Comparison of ENCODE assay signal across 17 cellular contexts in genomic region chr12:47718531-47718930, GRCh38. TPM values are rescaled to one million over a fixed set of nuclear protein-coding genes. Genes with fewer than 3 reads are reported as not detected.
DNase-seq lines count a peak whose midpoint lies in the region; ATAC-seq and TF ChIP-seq lines count a peak whose summit lies in the region.
"Had no signal": no experiment of that assay in that cellular context is flagged by ENCODE, and none has a peak within 500 bp of the region (broad histone marks: within the 10 kb centered on the region; RNA-seq: fewer than 3 reads in every experiment).

No MANE protein-coding gene starts in this region.

- TF ChIP-seq POLR2A in heart left ventricle (IDR thresholded peaks at IDR 0.05) (no peak), esophagus muscularis mucosa (IDR thresholded peaks at IDR 0.05; ENCODE audit: low read depth) (no peak), uterus (IDR thresholded peaks at IDR 0.05) (no peak)

- intact Hi-C loops in heart left ventricle (cut with DNase I) (loop anchor here in 7 of 10 donors (2.0 to 10.0 kb wide), 7 partner anchors 16 to 246 kb away; partner anchors contain the start of genes TMEM106C (in 2 of the 7) and RAPGEF3 (in 1 of the 7)), Right ventricle myocardium superior (cut with DNase I) (no loop called here), esophagus muscularis mucosa (cut with DNase I) (loop anchor here (5.0 to 10.0 kb wide), 3 partner anchors 39 to 246 kb away; partner anchors contain the start of genes RAPGEF3 and TMEM106C), uterus (cut with DNase I; ENCODE audit: low total_unique reads) (loop anchor here (5.0 to 10.0 kb wide), 2 partner anchors 59 to 116 kb away; no protein-coding TSS in a partner anchor)

- no peaks in the 10 kb centered on the region for H3K27me3 ChIP-seq in heart left ventricle
- H3K27me3 ChIP-seq in esophagus muscularis mucosa, result no peaks in the 10 kb centered on the region
- no peaks in the 10 kb centered on the region for H3K27me3 ChIP-seq in rectal smooth muscle tissue (ENCODE audit: control insufficient read depth, insufficient read depth, low read length)
- no peaks in the 10 kb centered on the region for H3K27me3 ChIP-seq in uterus

- ATAC-seq in heart left ventricle (no peak), Right ventricle myocardium superior (ENCODE audit: poor library complexity) (no peak)

- 46 to 67% (median 60%) methylated on average over 1 of the region's 1 CpG for WGBS in heart left ventricle, 4 donors
- WGBS in esophagus muscularis mucosa, result 76% methylated on average over 1 of the region's 1 CpG

- TF ChIP-seq EP300 in esophagus muscularis mucosa (IDR thresholded peaks at IDR 0.05), result no peak

- H3K9ac ChIP-seq in rectal smooth muscle tissue (ENCODE audit: low read length), result no peak overlapping the region

- peak in 1 of 5 donors; percentile 2 for DNase-seq in heart left ventricle
- no peak for DNase-seq in Right ventricle myocardium superior
- peak; percentile 89 for DNase-seq in esophagus muscularis mucosa (ENCODE audit: extremely low spot score)
- DNase-seq in uterus, result no peak
- DNase-seq in dedifferentiated amniotic fluid mesenchymal stem cell (ENCODE audit: extremely low spot score), result no peak
- no peak for DNase-seq in NCI-H2029 (lab: John Stamatoyannopoulos, UW)
- DNase-seq in NCI-H226, result no peak
- DNase-seq: Caco-2; effector CD4-positive, alpha-beta T cell; midbrain; NCI-H1105; small intestine had no signal

- H3K4me1 ChIP-seq in heart left ventricle (peaks cover 7 to 56% (median 45%) of the 10 kb centered on the region in 12 donors), esophagus muscularis mucosa (peaks cover 46 to 66% (median 56%) of the 10 kb centered on the region in 4 donors), rectal smooth muscle tissue (ENCODE audit: control insufficient read depth, insufficient read depth, low read length) (peaks cover 22% of the 10 kb centered on the region), uterus (peaks cover 3 to 5% of the 10 kb centered on the region in 2 donors)

- peaks cover 0 to 6% (median 0%) of the 10 kb centered on the region in 9 donors for H3K36me3 ChIP-seq in heart left ventricle
- peaks cover 0 to 6% (median 0%) of the 10 kb centered on the region in 4 donors for H3K36me3 ChIP-seq in esophagus muscularis mucosa
- no peaks in the 10 kb centered on the region for H3K36me3 ChIP-seq in rectal smooth muscle tissue (ENCODE audit: control insufficient read depth, insufficient read depth, low read length)
- no peaks in the 10 kb centered on the region for H3K36me3 ChIP-seq in uterus

- H3K9me3 ChIP-seq in heart left ventricle (no peaks in the 10 kb centered on the region), esophagus muscularis mucosa (no peaks in the 10 kb centered on the region), uterus (no peaks in the 10 kb centered on the region)
- H3K9me3 ChIP-seq: Caco-2 had no signal

- TF ChIP-seq CTCF in heart left ventricle (IDR thresholded peaks at IDR 0.05) (no peak), esophagus muscularis mucosa (IDR thresholded peaks at IDR 0.05) (no peak), uterus (IDR thresholded peaks at IDR 0.05) (no peak)

- H3K27ac ChIP-seq in heart left ventricle (peak overlapping the region; percentile 80 to 96 (median 94)), esophagus muscularis mucosa (replicated peaks in 1 of 4) (peak overlapping the region; percentile 80 to 86 (median 82)), rectal smooth muscle tissue (ENCODE audit: low read depth, low read length) (peak overlapping the region; percentile 81), uterus (peak overlapping the region; percentile 86 to 93)
- H3K27ac ChIP-seq: HL-60 had no signal

- no peak overlapping the region for H3K4me3 ChIP-seq in heart left ventricle
- no peak overlapping the region for H3K4me3 ChIP-seq in esophagus muscularis mucosa
- H3K4me3 ChIP-seq in rectal smooth muscle tissue (ENCODE audit: low read length), result no peak overlapping the region
- no peak overlapping the region for H3K4me3 ChIP-seq in uterus
- H3K4me3 ChIP-seq: GM12878, K562 had no signal

RNA-seq across cellular contexts. Expression of gene ENDOU, which starts 6.8 kb away (rescaled TPM):
- total RNA-seq in heart left ventricle (1 to 10 TPM in 1 of 9 donors, under 1 TPM in 4, not detected in 4; 0.12 to 2.5 (median 0.27) TPM), Right ventricle myocardium superior (0.11 TPM), esophagus muscularis mucosa (1 to 10 TPM in 1 of 4 donors, under 1 TPM in 1, not detected in 2; 0.39 to 2.0 TPM), uterus (under 1 TPM in 2 of 4 donors, not detected in 2; 0.28 to 0.64 TPM)
- under 1 TPM; 0.08 to 0.42 TPM for polyA plus RNA-seq in heart left ventricle
- total RNA-seq: activated T-helper 1 cell treated with anti-CD3 and anti-CD28 coated beads, Interleukin-12 subunit alpha, Interleukin-12 subunit beta, Interleukin-2, Interleukin-4 antibody, amounts not matched to agents 30 ng/mL and 10 ng/mL and 1 ng/mL, durations not matched to agents 14 hours and 24 hours and 36 hours; K562 had no signal

RNA-seq across cellular contexts. Expression of gene RPAP3, which starts 12.7 kb away (rescaled TPM):
- total RNA-seq in heart left ventricle, result 10 to 100 TPM; 11.1 to 25.2 (median 22.3) TPM
- 10 to 100 TPM in 1 of 2 donors, 1 to 10 TPM in 1; 7.2 to 15.5 TPM for polyA plus RNA-seq in heart left ventricle
- total RNA-seq in Right ventricle myocardium superior, result 22.7 TPM
- total RNA-seq in esophagus muscularis mucosa, result 10 to 100 TPM; 10.3 to 17.9 (median 13.5) TPM
- 10 to 100 TPM; 16.8 to 33.6 (median 22.2) TPM for total RNA-seq in uterus

RNA-seq across cellular contexts. Expression of gene RAPGEF3, which starts 40.1 kb away (rescaled TPM):
- total RNA-seq in heart left ventricle (10 to 100 TPM; 14.5 to 47.8 (median 23.9) TPM), Right ventricle myocardium superior (30.6 TPM), esophagus muscularis mucosa (10 to 100 TPM; 18.3 to 48.2 (median 32.5) TPM), uterus (100 to 1,000 TPM in 1 of 4 donors, 10 to 100 TPM in 3; 13.5 to 105 (median 48.7) TPM)
- 10 to 100 TPM; 18.6 to 62.1 TPM for polyA plus RNA-seq in heart left ventricle

RNA-seq across cellular contexts. Expression of gene SLC48A1, which starts 54.5 kb away (rescaled TPM):
- total RNA-seq in heart left ventricle, result 10 to 100 TPM; 17.6 to 68.2 (median 23.9) TPM
- polyA plus RNA-seq in heart left ventricle, result 10 to 100 TPM; 13.0 to 16.5 TPM
- total RNA-seq in Right ventricle myocardium superior, result 26.8 TPM
- 10 to 100 TPM; 34.5 to 56.0 (median 40.7) TPM for total RNA-seq in esophagus muscularis mucosa
- total RNA-seq in uterus, result 10 to 100 TPM in 3 of 4 donors, 1 to 10 TPM in 1; 1.3 to 50.5 (median 15.4) TPM
